In genomic region chr17:72397223-72397667, GRCh38 we compare ENCODE assay signal across 19 cellular contexts.
"Had no signal": no experiment of that assay in that cellular context is flagged by ENCODE, and none has a peak within 500 bp of the region (broad histone marks: within the 10 kb centered on the region; RNA-seq: fewer than 3 reads in every experiment).

No MANE protein-coding gene starts in this region.

- DNase-seq: dermis blood vessel endothelial cell; esophagus squamous epithelium; glutamatergic neuron; kidney; left cardiac atrium; left ventricle myocardium inferior; lower lobe of right lung; mesenchymal stem cell; midbrain; nucleus accumbens; ovary; small intestine; stimulated activated CD4-positive, alpha-beta T cell treated with anti-CD3 and anti-CD28 coated beads, Interleukin-2, amount 100 ng/mL, for 48 hours; stimulated activated naive CD4-positive, alpha-beta T cell treated with Interleukin-2 at 50 U/mL for 16 hours; trophoblast cell had no signal

- H3K36me3 ChIP-seq: gastroesophageal sphincter, left ventricle myocardium inferior, lower lobe of right lung, neural progenitor cell, ovary, right atrium auricular region had no signal

- H2AFZ ChIP-seq: neural progenitor cell had no signal

- H3K36me3 Mint-ChIP-seq: natural killer cell treated with Interleukin-12 subunit alpha and Interleukin-12 subunit beta and Interleukin-15 and Interleukin-18, amount 100 ng/mL, for 72 hours; neural progenitor cell had no signal

- H3K4me2 ChIP-seq: neural progenitor cell had no signal

- H3K4me3 ChIP-seq: esophagus squamous epithelium, gastroesophageal sphincter, left ventricle myocardium inferior, lower lobe of right lung, neural progenitor cell, ovary, right atrium auricular region had no signal

- H3K9me3 Mint-ChIP-seq: neural progenitor cell had no signal

- H3K27me3 ChIP-seq: esophagus squamous epithelium, gastroesophageal sphincter, neural progenitor cell, ovary, right atrium auricular region had no signal

- ATAC-seq: gastroesophageal sphincter; left cardiac atrium; lower lobe of right lung; natural killer cell treated with Interleukin-12 subunit alpha and Interleukin-12 subunit beta and Interleukin-15 and Interleukin-18, amount 100 ng/mL, for 72 hours had no signal

- FAIRE-seq: kidney, small intestine had no signal

- H3K27ac Mint-ChIP-seq: natural killer cell treated with Interleukin-12 subunit alpha and Interleukin-12 subunit beta and Interleukin-15 and Interleukin-18, amount 100 ng/mL, for 72 hours; neural progenitor cell had no signal

- H3K27ac ChIP-seq: esophagus squamous epithelium, gastroesophageal sphincter, left ventricle myocardium inferior, lower lobe of right lung, neural progenitor cell, ovary, right atrium auricular region had no signal

- H3K9ac ChIP-seq: neural progenitor cell had no signal

- H3K4me3 Mint-ChIP-seq: natural killer cell treated with Interleukin-12 subunit alpha and Interleukin-12 subunit beta and Interleukin-15 and Interleukin-18, amount 100 ng/mL, for 72 hours; neural progenitor cell had no signal

- H3K9me3 ChIP-seq: esophagus squamous epithelium, gastroesophageal sphincter, left ventricle myocardium inferior, lower lobe of right lung, ovary, right atrium auricular region had no signal

- H3K4me1 ChIP-seq: esophagus squamous epithelium, gastroesophageal sphincter, left ventricle myocardium inferior, lower lobe of right lung, right atrium auricular region had no signal
